ENCODE assay signal across 16 cellular contexts in the genomic region with DNA sequence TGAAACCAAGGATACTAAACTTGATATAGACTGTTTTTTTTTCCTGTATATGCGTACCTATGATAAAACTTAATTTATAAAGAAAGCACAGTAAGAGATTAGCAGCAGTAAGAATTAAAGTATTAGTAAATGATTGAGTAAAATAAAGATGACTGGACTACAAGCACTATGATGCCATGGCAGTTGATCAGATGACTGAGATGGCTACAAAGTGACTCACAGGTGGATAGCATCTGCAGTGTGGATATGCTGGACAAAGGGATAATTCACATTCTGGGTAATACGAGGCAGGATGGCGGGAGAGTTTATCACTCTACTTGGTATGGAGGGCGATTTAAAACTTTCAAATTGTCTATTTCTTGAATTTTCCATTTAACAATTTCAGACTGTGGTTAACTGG. TPM values are rescaled to one million over a fixed set of nuclear protein-coding genes. Genes with fewer than 3 reads are reported as not detected.
"Had no signal": no experiment of that assay in that cellular context is flagged by ENCODE, and none has a peak within 500 bp of the region (broad histone marks: within the 10 kb centered on the region; RNA-seq: fewer than 3 reads in every experiment).

No MANE protein-coding gene starts in this region.

- ATAC-seq: left ventricle myocardium superior, natural killer cell had no signal

- H3K9me3 ChIP-seq: neutrophil, transverse colon had no signal

- H3K4me3 ChIP-seq: transverse colon had no signal

- H3K4me1 ChIP-seq: transverse colon had no signal

- H3K27me3 ChIP-seq: neutrophil had no signal

- DNase-seq: activated CD4-positive, alpha-beta memory T cell treated with anti-CD3 and anti-CD28 coated beads for 36 hours; activated naive CD4-positive, alpha-beta T cell treated with anti-CD3 and anti-CD28 coated beads, Interleukin-2, amount 10 ng/mL, durations not matched to agents 7 days and 5 days; activated T-cell treated with anti-CD3 and anti-CD28 coated beads, Interleukin-2, amount 50 U/mL, for 24 hours; caudate nucleus; hippocampal formation; left ventricle myocardium superior; mesenchymal stem cell; natural killer cell; retina; stimulated activated CD4-positive, alpha-beta T cell treated with anti-CD3 and anti-CD28 coated beads, Interleukin-4, amount 100 ng/mL, for 1 hour; stimulated activated naive CD4-positive, alpha-beta T cell treated with Interleukin-2 at 50 U/mL for 16 hours; substantia nigra; T-helper 1 cell; transverse colon had no signal

- H3K36me3 ChIP-seq: neutrophil, transverse colon had no signal

RNA-seq across cellular contexts. Expression of gene HTR2A, which starts 11.8 kb away (rescaled TPM):
- total RNA-seq: activated CD4-positive, alpha-beta memory T cell treated with anti-CD3 and anti-CD28 coated beads for 36 hours; natural killer cell had no signal
- polyA plus RNA-seq: keratinocyte had no signal
